Comparison of ENCODE assay signal across 1 cellular context in the genomic region with DNA sequence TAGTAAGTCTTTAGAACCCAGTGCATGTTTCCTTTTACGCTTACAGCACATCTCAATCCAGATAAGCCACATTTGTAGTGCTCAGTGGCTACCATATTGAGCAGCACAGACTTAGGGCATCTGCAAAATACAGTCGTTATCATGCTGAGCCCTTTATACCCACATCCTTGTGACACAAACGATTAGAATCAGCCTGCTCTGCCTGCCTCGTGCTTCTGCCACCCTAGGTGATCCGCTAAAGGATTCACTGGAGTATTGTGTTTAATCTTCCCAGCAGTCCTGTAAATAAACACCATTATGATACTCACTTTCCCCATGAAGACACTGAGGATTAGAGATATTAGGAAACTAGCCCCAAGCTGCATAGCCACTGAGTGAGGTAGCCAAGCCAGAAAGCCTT.
TF ChIP-seq lines count a peak whose summit lies in the region.

No MANE protein-coding gene starts in this region.

TF ChIP-seq in H1, 55 proteins besides CTCF, POLR2A, EP300 and RAD21 (continued from another document):
- TF ChIP-seq TAF1 (IDR thresholded peaks at IDR 0.05; ENCODE audit: low read depth, low read length) = no peak
- TF ChIP-seq HDAC6 (IDR thresholded peaks at IDR 0.05; ENCODE audit: low read depth, low read length) = no peak
TF ChIP-seq in H1: peak in this region for 0.
